10 cellular contexts compared by ENCODE assay signal in the genomic region with DNA sequence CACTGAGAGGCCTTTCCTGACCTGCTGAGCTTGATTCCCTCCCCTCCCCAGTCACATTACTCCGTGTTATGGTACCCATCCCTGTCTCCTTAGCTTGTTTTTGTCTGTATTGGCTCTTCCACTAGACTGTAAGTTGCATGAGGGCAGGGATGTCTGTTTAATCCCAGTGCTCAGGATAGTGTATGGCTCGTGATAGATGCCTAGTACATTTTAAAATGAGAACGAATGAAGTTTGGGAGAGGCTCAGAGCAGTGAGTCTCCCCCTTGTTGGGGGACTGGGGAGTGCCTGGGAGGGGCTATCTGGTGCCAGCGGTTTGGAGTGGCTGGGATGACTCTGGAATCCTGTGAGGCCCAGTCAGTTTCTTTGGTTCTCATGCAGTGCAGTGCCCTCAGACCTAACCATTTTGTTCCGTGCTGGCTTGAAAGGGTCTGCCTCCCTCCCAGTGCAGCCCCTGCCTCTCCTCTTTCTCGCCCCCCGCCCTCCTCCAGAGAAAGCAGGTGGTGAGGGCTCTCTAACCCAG. TPM values are rescaled to one million over a fixed set of nuclear protein-coding genes. Genes with fewer than 3 reads are reported as not detected.
DNase-seq lines count a peak whose midpoint lies in the region; ATAC-seq, FAIRE-seq and TF ChIP-seq lines count a peak whose summit lies in the region.
"Had no signal": no experiment of that assay in that cellular context is flagged by ENCODE, and none has a peak within 500 bp of the region (broad histone marks: within the 10 kb centered on the region; RNA-seq: fewer than 3 reads in every experiment).

No MANE protein-coding gene starts in this region.

- peaks cover 82 to 92% of the 10 kb centered on the region in 2 donors for H3K4me1 Mint-ChIP-seq in natural killer cell treated with Interleukin-12 subunit alpha and Interleukin-12 subunit beta and Interleukin-15 and Interleukin-18, amount 100 ng/mL, for 72 hours (ENCODE audit: low read depth in 2 of 2)

- CTCF ChIA-PET in A549 (lab: Yijun Ruan, JAX): interaction anchor here (0.6 to 18.2 kb wide), 13 partner anchors 8 to 280 kb away, joined by 3 to 336 read pairs (median 5); a partner anchor contains a TSS
- CTCF ChIA-PET in PC-3 (lab: Charles Lee): no interaction called here
- CTCF ChIA-PET in H1 (lab: Charles Lee; ENCODE audit: partially characterized antibody): interaction anchor here (0.8 to 3.8 kb wide), 7 partner anchors 16 to 48 kb away, joined by 3 to 17 read pairs (median 4); no protein-coding TSS in a partner anchor

- H4K8ac ChIP-seq in H1 (ENCODE audit: extremely low read depth, insufficient read depth, low read length): peak overlapping the region; percentile 94; the same call in 1 of the 2 replicates

- TSS peak; percentile 86 for BruUV-seq in PC-3 (replicated peaks; lab: Mats Ljungman, UMichigan)

- peak overlapping the region; percentile 74 for H3K4me3 Mint-ChIP-seq in natural killer cell treated with Interleukin-12 subunit alpha and Interleukin-12 subunit beta and Interleukin-15 and Interleukin-18, amount 100 ng/mL, for 72 hours

- peaks cover 1% of the 10 kb centered on the region; the same call in 1 of the 2 replicates for H3K23me2 ChIP-seq in H1 (ENCODE audit: low read depth, low read length)

- peak overlapping the region; percentile 96 for H2BK12ac ChIP-seq in H1 (ENCODE audit: low read depth, low read length)

- H3K27ac ChIP-seq in A549 (peak overlapping the region; percentile 93 to 94), PC-3 (ENCODE audit: low read length) (peak overlapping the region; percentile 100), H1 (ENCODE audit: low read depth, low read length) (peak overlapping the region; percentile 95)

- H3K56ac ChIP-seq in H1 (replicated peaks; ENCODE audit: insufficient read length, low read depth, low read length): peak overlapping the region; percentile 5

- H2BK15ac ChIP-seq in H1 (ENCODE audit: low read length): peak overlapping the region; percentile 62; the same call in 1 of the 2 replicates

- POLR2A ChIA-PET in A549 (lab: Yijun Ruan, JAX) (interaction anchor here (0.5 to 6.7 kb wide), 20 partner anchors 9 to 753 kb away, joined by 3 to 61 read pairs (median 5); a partner anchor contains a TSS), PC-3 (lab: Charles Lee; ENCODE audit: unreplicated experiment) (interaction anchor here (0.8 to 1.4 kb wide), 3 partner anchors 33 to 41 kb away, joined by 3 to 13 read pairs (median 3); a partner anchor contains a TSS), H1 (lab: Charles Lee; ENCODE audit: partially characterized antibody) (interaction anchor here (1.6 to 23.4 kb wide), 12 partner anchors 9 to 64 kb away, joined by 3 to 495 read pairs (median 6); a partner anchor contains a TSS)

- TF ChIP-seq POLR2A in A549 (IDR thresholded peaks at IDR 0.05; ENCODE audit: low read length): no peak
- TF ChIP-seq POLR2A in H1 (IDR thresholded peaks at IDR 0.05; ENCODE audit: control extremely low read depth in 1 of 2, low read depth in 2 of 2, low read length in 2 of 2): peak in 1 of 2 experiments; percentile 36; a peak in 1 of 3 replicates

- no peaks in the 10 kb centered on the region for H3K9me2 ChIP-seq in PC-3 (replicated peaks; ENCODE audit: low read length)

- peaks cover 90% of the 10 kb centered on the region for H3K4me1 ChIP-seq in A549
- peaks cover 62% of the 10 kb centered on the region for H3K4me1 ChIP-seq in PC-3 (ENCODE audit: insufficient read depth, low read length)
- peaks cover 28 to 47% (median 42%) of the 10 kb centered on the region in 4 experiments for H3K4me1 ChIP-seq in H1 (replicated peaks in 1 of 4; ENCODE audit: control insufficient read depth in 3 of 4, insufficient read depth in 4 of 4, low read length in 3 of 4)
- peaks cover 39% of the 10 kb centered on the region for H3K4me1 ChIP-seq in HAP-1

- in situ Hi-C loops in HAP-1 (cut with MboI; ENCODE audit: low sequenced_read_pairs): no loop called here

- no peaks in the 10 kb centered on the region for H3K27me3 Mint-ChIP-seq in natural killer cell treated with Interleukin-12 subunit alpha and Interleukin-12 subunit beta and Interleukin-15 and Interleukin-18, amount 100 ng/mL, for 72 hours

- peak overlapping the region; percentile 78 for H4K91ac ChIP-seq in H1 (replicated peaks; ENCODE audit: insufficient read length, low read length)

- no peak overlapping the region for H3K23ac ChIP-seq in H1 (ENCODE audit: insufficient read length)

- ATAC-seq in A549 (peak; percentile 1 to 2), PC-3 (peak; percentile 23), HG02610 (IDR thresholded peaks at IDR 0.05; ENCODE audit: unreplicated experiment) (no peak), HG02870 (IDR thresholded peaks at IDR 0.05; ENCODE audit: unreplicated experiment) (no peak)
- no peak for ATAC-seq in natural killer cell treated with Interleukin-12 subunit alpha and Interleukin-12 subunit beta and Interleukin-15 and Interleukin-18, amount 100 ng/mL, for 72 hours

- TF ChIP-seq RAD21 in A549 (conservative IDR thresholded peaks at IDR 0.05 in 1 of 2, IDR thresholded peaks at IDR 0.05 in 1 of 2) (no peak), H1 (IDR thresholded peaks at IDR 0.05 in 1 of 2, conservative IDR thresholded peaks at IDR 0.05 in 1 of 2; ENCODE audit: low read depth in 2 of 2, low read length in 2 of 2) (no peak)

- H3K4me2 ChIP-seq in A549: peak overlapping the region; percentile 78
- H3K4me2 ChIP-seq in PC-3 (ENCODE audit: low read length): peak overlapping the region; percentile 55
- H3K4me2 ChIP-seq in H1 (ENCODE audit: insufficient read depth in 1 of 2, low read depth in 2 of 2, low read length in 2 of 2): peak overlapping the region; percentile 26 to 28

- H3K18ac ChIP-seq in H1 (ENCODE audit: extremely low read depth, low read length): peak overlapping the region; percentile 85

- peak overlapping the region; percentile 90 for H2BK5ac ChIP-seq in H1 (ENCODE audit: low read depth, low read length)

- no peaks in the 10 kb centered on the region for H3K9me3 Mint-ChIP-seq in natural killer cell treated with Interleukin-12 subunit alpha and Interleukin-12 subunit beta and Interleukin-15 and Interleukin-18, amount 100 ng/mL, for 72 hours

- intact Hi-C loops in PC-3 (cut with micrococcal nuclease): loop anchor here (1.0 to 5.0 kb wide), 2 partner anchors 17 to 36 kb away; a partner anchor contains a TSS

- no peaks in the 10 kb centered on the region for H3K36me3 Mint-ChIP-seq in natural killer cell treated with Interleukin-12 subunit alpha and Interleukin-12 subunit beta and Interleukin-15 and Interleukin-18, amount 100 ng/mL, for 72 hours

- H3K27me3 ChIP-seq in PC-3 (ENCODE audit: low read length) (no peaks in the 10 kb centered on the region), H1 (replicated peaks in 1 of 4; ENCODE audit: control insufficient read depth in 3 of 4, extremely low read depth in 1 of 4, insufficient read depth in 3 of 4, low read length in 3 of 4) (no peaks in the 10 kb centered on the region), HAP-1 (ENCODE audit: low read depth) (no peaks in the 10 kb centered on the region)

- H2BK20ac ChIP-seq in H1 (ENCODE audit: low read length): peak overlapping the region; percentile 62

- H4K20me1 ChIP-seq in PC-3 (ENCODE audit: low read length) (no peaks in the 10 kb centered on the region), H1 (replicated peaks in 1 of 2; ENCODE audit: control insufficient read depth in 1 of 2, insufficient read depth in 2 of 2, low read length in 2 of 2) (peaks cover 0 to 11% of the 10 kb centered on the region in 2 experiments)

- no peak for FAIRE-seq in A549 (lab: Jason Lieb, UNC)
- no peak for FAIRE-seq in H1 (lab: Jason Lieb, UNC)

- DNase-seq in A549 (ENCODE audit: low read depth in 1 of 2, low spot score in 1 of 2) (no peak), PC-3 (no peak), H1 (ENCODE audit: low read depth in 1 of 2, low spot score in 2 of 2) (no peak), HAP-1 (ENCODE audit: low spot score in 2 of 2) (no peak), ureter (ENCODE audit: low spot score) (no peak)
- no peak for DNase-seq in natural killer cell treated with Interleukin-12 subunit alpha and Interleukin-12 subunit beta and Interleukin-15 and Interleukin-18, amount 100 ng/mL, for 72 hours (ENCODE audit: low spot score)
- DNase-seq: hippocampal formation, NCI-H1105 had no signal

- peak overlapping the region; percentile 100 for H2AK5ac ChIP-seq in H1 (ENCODE audit: low read depth, low read length)

- peak overlapping the region; percentile 51 for H4K5ac ChIP-seq in H1 (ENCODE audit: insufficient read length, low read depth, low read length)

- H2AFZ ChIP-seq in PC-3 (ENCODE audit: low read length) (no peak overlapping the region), H1 (ENCODE audit: low read length) (no peak overlapping the region)

- H3K9ac ChIP-seq in PC-3 (ENCODE audit: low read length): peak overlapping the region; percentile 98
- peak overlapping the region in 2 of 4 experiments; percentile 67; a peak in 5 of 7 replicates for H3K9ac ChIP-seq in H1 (replicated peaks in 1 of 4; ENCODE audit: extremely low read depth in 1 of 4, low read depth in 3 of 4, low read length in 3 of 4)

- 38% methylated on average over 7 of the region's 7 CpGs for WGBS in A549 (ENCODE audit: missing lambda C conversion rate)
- 81% methylated on average over 7 of the region's 7 CpGs; no CpG with 5 or more reads in 1 of the 2 experiments for WGBS in H1 (ENCODE audit: extremely low coverage in 1 of 2, insufficient coverage in 1 of 2, insufficient read length in 1 of 2, insufficient replicate concordance in 2 of 2, low coverage in 1 of 2, low lambda C conversion rate in 2 of 2, missing lambda C conversion rate in 1 of 2), 2 experiments

- H3K36me3 ChIP-seq in PC-3 (ENCODE audit: low read depth, low read length) (peaks cover 52% of the 10 kb centered on the region), H1 (ENCODE audit: control insufficient read depth in 2 of 4, insufficient read depth in 4 of 4, low read length in 3 of 4) (no peaks in the 10 kb centered on the region), HAP-1 (replicated peaks) (peaks cover 12% of the 10 kb centered on the region)

- H3K79me2 ChIP-seq in PC-3 (ENCODE audit: low read length) (peaks cover 85% of the 10 kb centered on the region), H1 (ENCODE audit: control insufficient read depth in 1 of 2, insufficient read depth in 2 of 2, low read length in 2 of 2) (peaks cover 10 to 90% of the 10 kb centered on the region in 2 experiments)

- TF ChIP-seq CTCF in A549 (IDR thresholded peaks at IDR 0.05) (no peak), PC-3 (conservative IDR thresholded peaks at IDR 0.05; ENCODE audit: low read depth, low read length) (no peak), H1 (IDR thresholded peaks at IDR 0.05; ENCODE audit: control extremely low read depth in 1 of 3, insufficient read depth in 1 of 3, low read depth in 1 of 3, low read length in 3 of 3) (no peak)

- peaks cover 18% of the 10 kb centered on the region for H3K79me1 ChIP-seq in H1 (ENCODE audit: low read depth, low read length)

- H3F3A ChIP-seq in PC-3 (ENCODE audit: low read length, unreplicated experiment): peaks cover 6% of the 10 kb centered on the region

- peak overlapping the region; percentile 6; the same call in 2 of the 3 replicates for H3K4me3 ChIP-seq in A549
- H3K4me3 ChIP-seq in PC-3 (ENCODE audit: low read length): 0 out of 2 replicates have a peak overlapping the region, but pooled peaks have one; percentile 1
- 0 out of 8 replicates have a peak overlapping the region, but pooled peaks of 1 of the 4 experiments have one; percentile 6 for H3K4me3 ChIP-seq in H1 (ENCODE audit: extremely low read depth in 1 of 4, insufficient read depth in 2 of 4, low read depth in 3 of 4, low read length in 4 of 4)
- no peak overlapping the region for H3K4me3 ChIP-seq in HAP-1

- H2BK120ac ChIP-seq in H1 (replicated peaks; ENCODE audit: low read depth, low read length): peak overlapping the region; percentile 24

- TF ChIP-seq EP300 in A549 (IDR thresholded peaks at IDR 0.05) (no peak), H1 (IDR thresholded peaks at IDR 0.05; ENCODE audit: borderline replicate concordance in 1 of 2, low read depth in 2 of 2, low read length in 2 of 2) (no peak)

- H3K9me3 ChIP-seq in A549 (peaks cover 7% of the 10 kb centered on the region; the same call in 2 of the 3 replicates), PC-3 (ENCODE audit: low read length) (no peaks in the 10 kb centered on the region), H1 (ENCODE audit: insufficient read depth in 2 of 2, low read depth in 1 of 2, low read length in 1 of 2) (no peaks in the 10 kb centered on the region), HAP-1 (no peaks in the 10 kb centered on the region)

- peak overlapping the region; percentile 22 for H3K4ac ChIP-seq in H1 (replicated peaks; ENCODE audit: insufficient read length, low read depth, low read length)

- H3K27ac Mint-ChIP-seq in natural killer cell treated with Interleukin-12 subunit alpha and Interleukin-12 subunit beta and Interleukin-15 and Interleukin-18, amount 100 ng/mL, for 72 hours: peak overlapping the region; percentile 91 to 94

- no peak overlapping the region for H3K14ac ChIP-seq in H1 (ENCODE audit: insufficient read length)

RNA-seq across cellular contexts. Expression of a gene that starts 35.5 kb away (rescaled TPM):
- polyA plus RNA-seq in A549 (2011; rRNA removed) (605 and 614 TPM in 2 replicates), A549 (2017; fragmentation: RNase III; extraction: RNeasy Plus Mini Kit Qiagen cat#74134 plus additional on column Dnase treatment) (967 to 1,087 TPM (median 1,011 TPM) in 3 replicates), H1 (2011; rRNA removed) (211 and 281 TPM in 2 replicates)
- 1,005 and 1,074 TPM in 2 replicates for polyA plus RNA-seq in A549 (2012; cell fraction: cytosol; rRNA removed)
- 3,482 and 4,263 TPM in 2 replicates for polyA plus RNA-seq in A549 (2012; cell fraction: nucleus; rRNA removed)
- 488 and 611 TPM in 2 replicates for polyA minus RNA-seq in A549 (2011; rRNA and poly(A)+ RNA removed)
- total RNA-seq in PC-3 (2014; rRNA removed) (382 and 397 TPM in 2 replicates), ureter (656 TPM)
- 520 and 530 TPM in 2 replicates for total RNA-seq in H1 (2021; fragmentation: NEBNext Ultra II Directional; extraction: Animal tissue kit (Norgen Biotek cat#: 25700))
- polyA plus RNA-seq in H1 (2011; cell fraction: cytosol; rRNA removed): 223 TPM
- 1,059 TPM for polyA plus RNA-seq in H1 (2011; cell fraction: nucleus; rRNA removed)
- polyA plus RNA-seq in H1 (2012, experiment 1 of 2): 374 to 504 TPM (median 451 TPM) in 4 replicates
- 171 TPM for polyA plus RNA-seq in H1 (2012, experiment 2 of 2)
- 279 TPM for polyA plus RNA-seq in H1 (2013, experiment 1 of 2)
- polyA plus RNA-seq in H1 (2013, experiment 2 of 2): 254 TPM
- 190 and 202 TPM in 2 replicates for polyA minus RNA-seq in H1 (2011; rRNA and poly(A)+ RNA removed)
- 103 TPM for polyA minus RNA-seq in H1 (2011; cell fraction: cytosol; rRNA and poly(A)+ RNA removed)
- 171 TPM for polyA minus RNA-seq in H1 (2011; cell fraction: nucleus; rRNA and poly(A)+ RNA removed)
- total RNA-seq in natural killer cell treated with Interleukin-12 subunit alpha and Interleukin-12 subunit beta and Interleukin-15 and Interleukin-18, amount 100 ng/mL, for 72 hours: 100 to 1,000 TPM; 342 to 574 TPM

Comparison
In these comparisons a context has a peak if more than half of its experiments do, and no peak if none do; other contexts are left out.
1. ATAC-seq: peak in A549 (2 of 2) and PC-3 (single experiment); none in natural killer cell treated with Interleukin-12 subunit alpha and Interleukin-12 subunit beta and Interleukin-15 and Interleukin-18, amount 100 ng/mL, for 72 hours (0 of 2), HG02610 (single experiment) and HG02870 (single experiment).
2. H3K4me2 ChIP-seq: peak in every context shown above with its lines; median percentile 78 in A549; 55 in PC-3; 27 in H1.
3. Peak in every context shown above with its lines, with median percentiles within 50 percentile points of each other: H3K27ac ChIP-seq.